In the genomic region with DNA sequence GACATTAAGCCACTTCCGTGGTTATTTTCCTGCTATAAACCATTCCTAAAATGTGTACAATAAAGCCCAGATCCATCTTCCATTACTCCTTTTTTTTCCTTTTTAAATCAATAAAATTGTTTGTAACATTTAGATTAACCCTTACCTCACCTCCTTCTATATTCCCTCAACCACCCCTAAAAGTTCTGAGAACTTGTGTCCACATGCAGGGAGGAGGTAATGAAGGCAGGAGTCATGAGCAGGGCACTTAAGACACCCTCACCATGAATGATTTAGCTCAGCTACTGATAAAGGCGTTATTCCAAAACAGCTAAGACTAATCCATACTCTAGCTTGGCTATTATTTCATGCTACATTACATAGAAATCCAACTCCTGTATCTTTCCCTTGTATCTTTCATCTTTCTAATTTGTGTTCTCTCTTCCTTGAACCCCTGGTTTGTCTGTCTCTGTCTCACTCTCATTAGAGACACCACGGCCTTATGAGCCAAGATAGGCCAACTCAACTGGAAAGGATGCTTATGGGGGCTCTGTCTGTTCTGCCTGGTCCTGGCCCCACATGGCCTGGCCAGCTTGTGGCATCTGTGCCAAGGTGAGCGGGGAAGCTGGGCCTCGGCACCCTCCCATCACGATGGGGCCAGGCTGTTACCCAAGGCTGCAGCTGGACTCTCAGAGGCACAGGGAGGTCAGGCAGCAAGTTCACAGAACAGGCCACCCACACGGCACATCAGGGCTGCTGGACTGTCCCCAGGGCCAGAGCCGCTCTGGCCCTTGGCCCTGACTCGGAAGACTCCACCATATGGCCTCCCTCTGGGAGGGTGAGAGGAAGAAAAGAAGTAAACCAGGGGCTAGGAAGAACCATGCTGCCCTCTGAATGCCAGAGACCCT, we compare ENCODE assay signal across 28 cellular contexts.
A peak's percentile ranks its signal among the peaks of the same experiment; 100 is the strongest.
DNase-seq lines count a peak whose midpoint lies in the region; ATAC-seq, FAIRE-seq and TF ChIP-seq lines count a peak whose summit lies in the region.
"Had no signal": no experiment of that assay in that cellular context is flagged by ENCODE, and none has a peak within 500 bp of the region (broad histone marks: within the 10 kb centered on the region; RNA-seq: fewer than 3 reads in every experiment).

No MANE protein-coding gene starts in this region.

- peaks cover 22% of the 10 kb centered on the region for H3K9me3 Mint-ChIP-seq in GM23338

- no peak overlapping the region for H3K4me3 Mint-ChIP-seq in GM23338
- H3K4me3 Mint-ChIP-seq: activated B cell treated with CpG ODN at 0.5 μM for 24 hours; activated naive CD4-positive, alpha-beta T cell treated with anti-CD3 and anti-CD28 coated beads for 36 hours; brain; T-cell had no signal

- H3K9me3 ChIP-seq in prostate gland (no peaks in the 10 kb centered on the region), smooth muscle cell (replicated peaks; ENCODE audit: low read depth) (peaks cover 15% of the 10 kb centered on the region)
- H3K9me3 ChIP-seq: neutrophil had no signal

- H3K36me3 ChIP-seq in ACC112 (ENCODE audit: insufficient read depth, low read length) (peaks cover 11% of the 10 kb centered on the region), GM23338 (ENCODE audit: insufficient read depth) (0 out of 2 replicates have a peak, but pooled peaks cover 5% of the 10 kb centered on the region), prostate gland (no peaks in the 10 kb centered on the region), smooth muscle cell (ENCODE audit: low read depth) (peaks cover 7% of the 10 kb centered on the region)
- H3K36me3 ChIP-seq: adrenal gland, neutrophil had no signal

- H3K27ac ChIP-seq in ACC112 (ENCODE audit: low read depth, low read length) (peak overlapping the region; percentile 60; the same call in 1 of the 2 replicates), GM23338 (ENCODE audit: low read depth) (no peak overlapping the region), cingulate gyrus (ENCODE audit: low read depth, low read length) (peak overlapping the region; percentile 61), prostate gland (peak overlapping the region; percentile 12 to 13), smooth muscle cell (ENCODE audit: low read depth) (no peak overlapping the region)
- H3K27ac ChIP-seq: adrenal gland, GM23248, neutrophil, skin epidermis had no signal

- peaks cover 16% of the 10 kb centered on the region for H3K36me3 Mint-ChIP-seq in GM23338 (ENCODE audit: low read depth)

- no peak for TF ChIP-seq CTCF in GM23338 (conservative IDR thresholded peaks at IDR 0.05; ENCODE audit: low read depth in 2 of 2)
- no peak for TF ChIP-seq CTCF in prostate gland (IDR thresholded peaks at IDR 0.05)
- TF ChIP-seq CTCF in smooth muscle cell (IDR thresholded peaks at IDR 0.05; ENCODE audit: borderline replicate concordance, insufficient read depth, poor library complexity, severe bottlenecking): no peak

- H3K27me3 ChIP-seq in ACC112 (ENCODE audit: insufficient read depth, low read length) (no peaks in the 10 kb centered on the region), GM23338 (ENCODE audit: insufficient read depth) (no peaks in the 10 kb centered on the region), prostate gland (replicated peaks; ENCODE audit: insufficient read depth) (no peaks in the 10 kb centered on the region), smooth muscle cell (ENCODE audit: low read depth) (no peaks in the 10 kb centered on the region)
- H3K27me3 ChIP-seq: adrenal gland, neutrophil, stomach, transverse colon had no signal

- no peak overlapping the region for H2AFZ ChIP-seq in ACC112 (ENCODE audit: low read length, unreplicated experiment)
- no peak overlapping the region for H2AFZ ChIP-seq in GM23338
- no peak overlapping the region for H2AFZ ChIP-seq in smooth muscle cell (ENCODE audit: low read depth)
- H2AFZ ChIP-seq: GM23248 had no signal

- FAIRE-seq in HTR-8/SVneo (lab: Jason Lieb, UNC): no peak
- FAIRE-seq: GM12892 had no signal

- no peak overlapping the region for H3K27ac Mint-ChIP-seq in GM23338
- H3K27ac Mint-ChIP-seq: activated B cell treated with CpG ODN at 0.5 μM for 24 hours; activated naive CD4-positive, alpha-beta T cell treated with anti-CD3 and anti-CD28 coated beads for 36 hours; progenitor cell of endocrine pancreas; T-cell had no signal

- no peak overlapping the region for H3K9ac ChIP-seq in smooth muscle cell (ENCODE audit: low read depth)
- H3K9ac ChIP-seq: GM23248 had no signal

- no peaks in the 10 kb centered on the region for H3F3A ChIP-seq in GM23338 (replicated peaks; ENCODE audit: low read depth)
- H3F3A ChIP-seq in smooth muscle cell (ENCODE audit: low read depth): no peaks in the 10 kb centered on the region

- intact Hi-C loops in prostate gland (cut with DNase I): no loop called here

- H3K27me3 Mint-ChIP-seq in GM23338 (ENCODE audit: insufficient read depth, low read depth, poor library complexity): peaks cover 11% of the 10 kb centered on the region
- H3K27me3 Mint-ChIP-seq: activated B cell treated with CpG ODN at 0.5 μM for 24 hours, progenitor cell of endocrine pancreas, T-cell had no signal

- ATAC-seq in GM23338: no peak
- ATAC-seq in HG03520 (IDR thresholded peaks at IDR 0.05; ENCODE audit: unreplicated experiment): no peak
- ATAC-seq: T-cell had no signal

- TF ChIP-seq POLR2A in prostate gland (IDR thresholded peaks at IDR 0.05): no peak

- no peaks in the 10 kb centered on the region for H3K79me2 ChIP-seq in ACC112 (ENCODE audit: control insufficient read depth, insufficient read depth, low read length, unreplicated experiment)
- no peaks in the 10 kb centered on the region for H3K79me2 ChIP-seq in GM23338 (replicated peaks; ENCODE audit: insufficient read depth)
- H3K79me2 ChIP-seq in smooth muscle cell (ENCODE audit: low read depth): no peaks in the 10 kb centered on the region

- no peak overlapping the region for H3K4me2 ChIP-seq in GM23338
- H3K4me2 ChIP-seq in smooth muscle cell: no peak overlapping the region

- 67% methylated on average over 9 of the region's 9 CpGs for WGBS in prostate gland
- WGBS in smooth muscle cell (ENCODE audit: low lambda C conversion rate): 92% methylated on average over 9 of the region's 9 CpGs

- H3K4me3 ChIP-seq in ACC112 (ENCODE audit: low read depth, low read length) (no peak overlapping the region), GM23338 (no peak overlapping the region), prostate gland (no peak overlapping the region), smooth muscle cell (no peak overlapping the region)
- H3K4me3 ChIP-seq: adrenal gland, GM23248, skin epidermis, stomach, transverse colon had no signal

- H3K4me1 Mint-ChIP-seq in GM23338: peaks cover 11% of the 10 kb centered on the region
- H3K4me1 Mint-ChIP-seq: T-cell had no signal

- H4K20me1 ChIP-seq in GM23338 (replicated peaks; ENCODE audit: insufficient read depth) (no peaks in the 10 kb centered on the region), smooth muscle cell (ENCODE audit: low read depth) (no peaks in the 10 kb centered on the region)

- H3K4me1 ChIP-seq in ACC112 (ENCODE audit: control insufficient read depth, insufficient read depth, low read length, unreplicated experiment) (peaks cover 13% of the 10 kb centered on the region), GM23338 (ENCODE audit: insufficient read depth) (no peaks in the 10 kb centered on the region), prostate gland (replicated peaks) (peaks cover 4% of the 10 kb centered on the region), smooth muscle cell (ENCODE audit: low read depth) (peaks cover 14% of the 10 kb centered on the region)
- H3K4me1 ChIP-seq: adrenal gland had no signal

- DNase-seq in GM23338 (ENCODE audit: low spot score) (no peak), prostate gland (ENCODE audit: low spot score) (no peak), smooth muscle cell (lab: John Stamatoyannopoulos, UW; ENCODE audit: unreplicated experiment) (no peak), HTR-8/SVneo (ENCODE audit: insufficient read length, low spot score) (no peak)
- DNase-seq: activated B cell treated with CpG ODN at 0.5 μM for 24 hours; activated naive CD4-positive, alpha-beta T cell treated with anti-CD3 and anti-CD28 coated beads for 36 hours; adrenal gland; effector CD4-positive, alpha-beta T cell; EL; erythroblast; GM23248; kidney glomerular epithelial cell; NCI-H1092 treated with DMSO at 0.1 percent for 48 hours; NCI-H187 treated with DMSO at 0.1 percent for 48 hours; NCI-H524; SIG-M5; stimulated activated CD8-positive, alpha-beta memory T cell treated with anti-CD3 and anti-CD28 coated beads, Interleukin-4, amount 100 ng/mL, for 48 hours; stomach; T-cell; transverse colon had no signal

- H3K9me2 ChIP-seq in GM23338 (ENCODE audit: insufficient read depth): no peaks in the 10 kb centered on the region; the same call in 1 of the 2 replicates

TF ChIP-seq in GM23338, 12 proteins besides CTCF, POLR2A, EP300 and RAD21:
- 0 out of 2 replicates have a peak, but pooled peaks have one; percentile 6 for TF ChIP-seq NANOG (IDR thresholded peaks at IDR 0.05; ENCODE audit: borderline replicate concordance)
- no peak for TF ChIP-seq EZH2phosphoT487 (IDR thresholded peaks at IDR 0.05; ENCODE audit: unreplicated experiment)

Comparison
In these comparisons a context has a peak if more than half of its experiments do, and no peak if none do; other contexts are left out.
1. H3K27ac ChIP-seq: peak in ACC112 (single experiment), cingulate gyrus (single experiment) and prostate gland (2 of 2); none in GM23338 (single experiment) and smooth muscle cell (single experiment).